In genomic region chr15:96361309-96362000, GRCh38 we compare ENCODE assay signal across 12 cellular contexts. TPM values are rescaled to one million over a fixed set of nuclear protein-coding genes. Genes with fewer than 3 reads are reported as not detected.
DNase-seq lines count a peak whose midpoint lies in the region; ATAC-seq and TF ChIP-seq lines count a peak whose summit lies in the region.
"Had no signal": no experiment of that assay in that cellular context is flagged by ENCODE, and none has a peak within 500 bp of the region (broad histone marks: within the 10 kb centered on the region; RNA-seq: fewer than 3 reads in every experiment).

No MANE protein-coding gene starts in this region.

- DNase-seq in HFF-Myc (ENCODE audit: extremely low read depth, low read depth) (no peak), left kidney (ENCODE audit: low read depth, low spot score) (peak; percentile 62), spleen (no peak), AG20443 (ENCODE audit: low spot score) (no peak), NCI-H345 treated with DMSO at 0.1 percent for 48 hours (lab: John Stamatoyannopoulos, UW; ENCODE audit: unreplicated experiment) (no peak)
- DNase-seq: activated CD8-positive, alpha-beta memory T cell treated with anti-CD3 and anti-CD28 coated beads, Interleukin-2, amount 50 U/mL, for 48 hours; effector memory CD8-positive, alpha-beta T cell; Karpas-422; stimulated activated CD4-positive, alpha-beta T cell treated with anti-CD3 and anti-CD28 coated beads, Interleukin-15, amount 100 ng/mL, for 24 hours had no signal

- TF ChIP-seq POLR2A in spleen (IDR thresholded peaks at IDR 0.05), result no peak

- no peak for ATAC-seq in GM21825 (IDR thresholded peaks at IDR 0.05; ENCODE audit: unreplicated experiment)
- ATAC-seq: effector memory CD8-positive, alpha-beta T cell had no signal

- 19 to 41% (median 25%) methylated on average over 32 to 33 of the region's 33 CpGs for WGBS in spleen, 5 donors

- peak overlapping the region in 4 of 5 experiments; percentile 8 to 97 (median 86) for H3K27ac Mint-ChIP-seq in brain
- H3K27ac Mint-ChIP-seq: effector memory CD8-positive, alpha-beta T cell had no signal

- H3K4me3 Mint-ChIP-seq in brain, result peak overlapping the region in 3 of 5 experiments; percentile 77 to 81 (median 79)
- H3K4me3 Mint-ChIP-seq: effector memory CD8-positive, alpha-beta T cell had no signal

- peak overlapping the region; percentile 44 for H3K4me3 ChIP-seq in HFF-Myc (replicated peaks; ENCODE audit: low read depth, low read length)
- peak overlapping the region in 6 of 8 donors; percentile 6 to 84 (median 32) for H3K4me3 ChIP-seq in spleen

- H3K9me3 ChIP-seq in spleen, result peaks cover 0 to 3% (median 0%) of the 10 kb centered on the region in 8 donors

- peak overlapping the region in 7 of 8 donors; percentile 78 to 91 (median 90) for H3K27ac ChIP-seq in spleen
- H3K27ac ChIP-seq: VCaP had no signal

- peaks cover 2 to 41% (median 23%) of the 10 kb centered on the region in 6 donors for H3K4me1 ChIP-seq in spleen

- no peaks in the 10 kb centered on the region for H3K9me3 Mint-ChIP-seq in brain

- H3K36me3 Mint-ChIP-seq in brain, result no peaks in the 10 kb centered on the region

- H3K36me3 ChIP-seq in spleen, result no peaks in the 10 kb centered on the region

- intact Hi-C loops in spleen (cut with DNase I; ENCODE audit: low total_unique reads), result loop anchor here (5.0 kb wide), 1 partner anchor 526 kb away; no protein-coding TSS in a partner anchor

- TF ChIP-seq CTCF in HFF-Myc (IDR thresholded peaks at IDR 0.05; ENCODE audit: low read depth, low read length, missing control alignments), result no peak
- TF ChIP-seq CTCF in brain (conservative IDR thresholded peaks at IDR 0.05), result no peak
- no peak for TF ChIP-seq CTCF in spleen (IDR thresholded peaks at IDR 0.05 in 8 of 11, conservative IDR thresholded peaks at IDR 0.05 in 3 of 11)

- peaks cover 92% of the 10 kb centered on the region for H3K27me3 Mint-ChIP-seq in brain

- peaks cover 0 to 100% (median 63%) of the 10 kb centered on the region in 7 donors for H3K27me3 ChIP-seq in spleen (replicated peaks in 1 of 7)

- H3K4me1 Mint-ChIP-seq in brain, result peaks cover 69% of the 10 kb centered on the region

RNA-seq across cellular contexts. Expression of gene NR2F2, which starts 31.0 kb away (rescaled TPM):
- 60.4 TPM for polyA plus RNA-seq in brain (ENCODE audit: insufficient read depth, low read depth, low replicate concordance)
- 100 to 1,000 TPM in 6 of 7 donors, 10 to 100 TPM in 1; 87.1 to 256 (median 121) TPM for total RNA-seq in spleen
- polyA plus RNA-seq in spleen, result 10 to 100 TPM; 18.6 to 39.4 (median 23.7) TPM
